ENCODE assay signal across 33 cellular contexts in genomic region chr5:126742425-126742824, GRCh38.
"Had no signal": no experiment of that assay in that cellular context is flagged by ENCODE, and none has a peak within 500 bp of the region (broad histone marks: within the 10 kb centered on the region; RNA-seq: fewer than 3 reads in every experiment).

No MANE protein-coding gene starts in this region.

- H3K4me3 ChIP-seq: ascending aorta had no signal

- H3K4me1 Mint-ChIP-seq: brain had no signal

- H3K36me3 Mint-ChIP-seq: activated CD8-positive, alpha-beta memory T cell treated with anti-CD3 and anti-CD28 coated beads, Interleukin-2, amount 10 ng/mL, durations not matched to agents 7 days and 5 days; activated naive CD4-positive, alpha-beta T cell treated with anti-CD3 and anti-CD28 coated beads, Interleukin-2, amount 10 ng/mL, durations not matched to agents 7 days and 5 days; activated naive CD4-positive, alpha-beta T cell treated with anti-CD3 and anti-CD28 coated beads, Interleukin-2, amount 50 U/mL, for 24 hours; activated naive CD8-positive, alpha-beta T cell; activated naive CD8-positive, alpha-beta T cell treated with anti-CD3 and anti-CD28 coated beads, Interleukin-2, amount 10 ng/mL, durations not matched to agents 7 days and 5 days; brain had no signal

- H3K27me3 Mint-ChIP-seq: activated naive CD4-positive, alpha-beta T cell treated with anti-CD3 and anti-CD28 coated beads, Interleukin-2, amount 50 U/mL, for 24 hours; activated T-cell treated with anti-CD3 and anti-CD28 coated beads, Interleukin-2, amount 50 U/mL, for 24 hours had no signal

- H3K27ac ChIP-seq: ascending aorta, VCaP had no signal

- ATAC-seq: activated CD4-positive, alpha-beta T cell treated with anti-CD3 and anti-CD28 coated beads for 36 hours; activated CD4-positive, CD25-positive, alpha-beta regulatory T cell treated with anti-CD3 and anti-CD28 coated beads, Interleukin-2, amount 50 U/mL, for 24 hours; activated CD8-positive, alpha-beta memory T cell treated with anti-CD3 and anti-CD28 coated beads, Interleukin-2, amount 10 ng/mL, durations not matched to agents 7 days and 5 days; activated CD8-positive, alpha-beta T cell treated with anti-CD3 and anti-CD28 coated beads, Interleukin-2, amount 10 ng/mL, durations not matched to agents 7 days and 5 days; activated naive CD8-positive, alpha-beta T cell treated with anti-CD3 and anti-CD28 coated beads, Interleukin-2, amount 50 U/mL, for 24 hours had no signal

- H3K4me3 Mint-ChIP-seq: activated CD4-positive, alpha-beta memory T cell treated with anti-CD3 and anti-CD28 coated beads, Interleukin-2, amount 10 ng/mL, durations not matched to agents 7 days and 5 days; activated CD4-positive, alpha-beta T cell treated with anti-CD3 and anti-CD28 coated beads for 36 hours; activated CD4-positive, alpha-beta T cell treated with anti-CD3 and anti-CD28 coated beads, Interleukin-2, amount 10 ng/mL, durations not matched to agents 7 days and 5 days; activated CD8-positive, alpha-beta memory T cell treated with anti-CD3 and anti-CD28 coated beads, Interleukin-2, amount 10 ng/mL, durations not matched to agents 7 days and 5 days; activated CD8-positive, alpha-beta T cell treated with anti-CD3 and anti-CD28 coated beads, Interleukin-2, amount 10 ng/mL, durations not matched to agents 7 days and 5 days; activated naive CD4-positive, alpha-beta T cell treated with anti-CD3 and anti-CD28 coated beads, Interleukin-2, amount 10 ng/mL, durations not matched to agents 7 days and 5 days; activated naive CD4-positive, alpha-beta T cell treated with anti-CD3 and anti-CD28 coated beads, Interleukin-2, amount 50 U/mL, for 24 hours; activated naive CD8-positive, alpha-beta T cell; activated naive CD8-positive, alpha-beta T cell treated with anti-CD3 and anti-CD28 coated beads, Interleukin-2, amount 10 ng/mL, durations not matched to agents 7 days and 5 days; activated naive CD8-positive, alpha-beta T cell treated with anti-CD3 and anti-CD28 coated beads, Interleukin-2, amount 50 U/mL, for 24 hours; activated T-cell treated with anti-CD3 and anti-CD28 coated beads, Interleukin-2, amount 50 U/mL, for 24 hours; brain; T-helper 1 cell treated with Interleukin-12 subunit alpha and Interleukin-12 subunit beta and Interleukin-4 antibody, amounts not matched to agents 30 μg/mL and 1 μg/mL, for 36 hours; T-helper 2 cell treated with Interferon-gamma antibody and Interleukin-4, amounts not matched to agents 5 μg/mL and 100 μg/mL, for 36 hours had no signal

- H3K9me3 Mint-ChIP-seq: activated CD4-positive, alpha-beta memory T cell treated with anti-CD3 and anti-CD28 coated beads, Interleukin-2, amount 10 ng/mL, durations not matched to agents 7 days and 5 days; activated CD4-positive, alpha-beta T cell treated with anti-CD3 and anti-CD28 coated beads, Interleukin-2, amount 10 ng/mL, durations not matched to agents 7 days and 5 days; activated naive CD4-positive, alpha-beta T cell treated with anti-CD3 and anti-CD28 coated beads, Interleukin-2, amount 10 ng/mL, durations not matched to agents 7 days and 5 days; activated naive CD4-positive, alpha-beta T cell treated with anti-CD3 and anti-CD28 coated beads, Interleukin-2, amount 50 U/mL, for 24 hours; activated naive CD8-positive, alpha-beta T cell treated with anti-CD3 and anti-CD28 coated beads, Interleukin-2, amount 10 ng/mL, durations not matched to agents 7 days and 5 days; activated naive CD8-positive, alpha-beta T cell treated with anti-CD3 and anti-CD28 coated beads, Interleukin-2, amount 50 U/mL, for 24 hours; activated T-cell treated with anti-CD3 and anti-CD28 coated beads, Interleukin-2, amount 50 U/mL, for 24 hours; activated T-helper 2 cell treated with anti-CD3 and anti-CD28 coated beads, Interferon-gamma antibody, Interleukin-2, Interleukin-4, amounts not matched to agents 10 μg/mL and 5 μg/mL and 100 μg/mL, durations not matched to agents 14 hours and 24 hours and 36 hours; T-helper 1 cell treated with Interleukin-12 subunit alpha and Interleukin-12 subunit beta and Interleukin-4 antibody, amounts not matched to agents 30 μg/mL and 1 μg/mL, for 36 hours; T-helper 2 cell treated with Interferon-gamma antibody and Interleukin-4, amounts not matched to agents 5 μg/mL and 100 μg/mL, for 36 hours had no signal

- H3K4me1 ChIP-seq: ascending aorta had no signal

- DNase-seq: activated CD4-positive, alpha-beta memory T cell treated with anti-CD3 and anti-CD28 coated beads, Interleukin-2, amount 10 ng/mL, durations not matched to agents 7 days and 5 days; activated CD4-positive, alpha-beta T cell treated with anti-CD3 and anti-CD28 coated beads for 1 hour; activated CD4-positive, alpha-beta T cell treated with anti-CD3 and anti-CD28 coated beads for 36 hours; activated CD4-positive, alpha-beta T cell treated with anti-CD3 and anti-CD28 coated beads for 48 hours; activated CD4-positive, alpha-beta T cell treated with anti-CD3 and anti-CD28 coated beads, Interleukin-2, amount 10 ng/mL, durations not matched to agents 7 days and 5 days; activated CD4-positive, alpha-beta T cell treated with anti-CD3 and anti-CD28 coated beads, Interleukin-2, amount 50 U/mL, for 48 hours; activated CD4-positive, CD25-positive, alpha-beta regulatory T cell; activated CD8-positive, alpha-beta memory T cell treated with anti-CD3 and anti-CD28 coated beads for 24 hours; activated CD8-positive, alpha-beta memory T cell treated with anti-CD3 and anti-CD28 coated beads, Interleukin-2, amount 10 ng/mL, durations not matched to agents 7 days and 5 days; activated CD8-positive, alpha-beta T cell treated with anti-CD3 and anti-CD28 coated beads, Interleukin-2, amount 10 ng/mL, durations not matched to agents 7 days and 5 days; activated effector memory CD4-positive, alpha-beta T cell treated with Interleukin-2 at 50 U/mL for 16 hours; activated gamma-delta T cell; activated naive CD4-positive, alpha-beta T cell treated with anti-CD3 and anti-CD28 coated beads, Interleukin-2, amount 10 ng/mL, durations not matched to agents 7 days and 5 days; activated naive CD4-positive, alpha-beta T cell treated with Interleukin-2 at 50 U/mL for 16 hours; activated naive CD8-positive, alpha-beta T cell treated with anti-CD3 and anti-CD28 coated beads, Interleukin-2, amount 10 ng/mL, durations not matched to agents 7 days and 5 days; activated naive CD8-positive, alpha-beta T cell treated with anti-CD3 and anti-CD28 coated beads, Interleukin-2, amount 50 U/mL, for 24 hours; activated T-cell treated with anti-CD3 and anti-CD28 coated beads, Interleukin-2, amount 50 U/mL, for 24 hours; activated T-cell treated with anti-CD3 and anti-CD28 coated beads, Interleukin-2, amount 50 U/mL, for 48 hours; amygdala; anterior cingulate cortex; central memory CD4-positive, alpha-beta T cell; T-helper 1 cell; T-helper 2 cell; T-helper 9 cell had no signal

- H3K36me3 ChIP-seq: ascending aorta had no signal

- H3K9me3 ChIP-seq: ascending aorta had no signal

- H3K27ac Mint-ChIP-seq: activated CD4-positive, alpha-beta memory T cell treated with anti-CD3 and anti-CD28 coated beads, Interleukin-2, amount 10 ng/mL, durations not matched to agents 7 days and 5 days; activated CD4-positive, alpha-beta T cell treated with anti-CD3 and anti-CD28 coated beads for 36 hours; activated CD4-positive, alpha-beta T cell treated with anti-CD3 and anti-CD28 coated beads, Interleukin-2, amount 10 ng/mL, durations not matched to agents 7 days and 5 days; activated CD8-positive, alpha-beta memory T cell treated with anti-CD3 and anti-CD28 coated beads, Interleukin-2, amount 10 ng/mL, durations not matched to agents 7 days and 5 days; activated CD8-positive, alpha-beta T cell treated with anti-CD3 and anti-CD28 coated beads, Interleukin-2, amount 10 ng/mL, durations not matched to agents 7 days and 5 days; activated naive CD4-positive, alpha-beta T cell treated with anti-CD3 and anti-CD28 coated beads, Interleukin-2, amount 10 ng/mL, durations not matched to agents 7 days and 5 days; activated naive CD4-positive, alpha-beta T cell treated with anti-CD3 and anti-CD28 coated beads, Interleukin-2, amount 50 U/mL, for 24 hours; activated naive CD8-positive, alpha-beta T cell; activated naive CD8-positive, alpha-beta T cell treated with anti-CD3 and anti-CD28 coated beads, Interleukin-2, amount 10 ng/mL, durations not matched to agents 7 days and 5 days; activated naive CD8-positive, alpha-beta T cell treated with anti-CD3 and anti-CD28 coated beads, Interleukin-2, amount 50 U/mL, for 24 hours; activated T-cell treated with anti-CD3 and anti-CD28 coated beads, Interleukin-2, amount 50 U/mL, for 24 hours; activated T-helper 2 cell treated with anti-CD3 and anti-CD28 coated beads, Interferon-gamma antibody, Interleukin-2, Interleukin-4, amounts not matched to agents 10 μg/mL and 5 μg/mL and 100 μg/mL, durations not matched to agents 14 hours and 24 hours and 36 hours; brain; T-helper 1 cell treated with Interleukin-12 subunit alpha and Interleukin-12 subunit beta and Interleukin-4 antibody, amounts not matched to agents 30 μg/mL and 1 μg/mL, for 36 hours; T-helper 2 cell treated with Interferon-gamma antibody and Interleukin-4, amounts not matched to agents 5 μg/mL and 100 μg/mL, for 36 hours had no signal

- H3K27me3 ChIP-seq: ascending aorta had no signal
